1 cellular context compared by ENCODE assay signal in genomic region chr2:197947219-197947757, GRCh38.
TF ChIP-seq lines count a peak whose summit lies in the region.

No MANE protein-coding gene starts in this region.

TF ChIP-seq in GM12878, 131 proteins besides CTCF, POLR2A, EP300 and RAD21:
- no peak for TF ChIP-seq NFXL1 (IDR thresholded peaks at IDR 0.05; ENCODE audit: borderline replicate concordance)
- TF ChIP-seq RUNX3 (IDR thresholded peaks at IDR 0.05; ENCODE audit: low read length): peak; percentile 27; the same call in 1 of the 2 replicates
- peak; percentile 56 for TF ChIP-seq MEF2B (IDR thresholded peaks at IDR 0.05; ENCODE audit: partially characterized antibody, poor library complexity, severe bottlenecking)
TF ChIP-seq in GM12878: peak in this region for 2.
